In the genomic region with DNA sequence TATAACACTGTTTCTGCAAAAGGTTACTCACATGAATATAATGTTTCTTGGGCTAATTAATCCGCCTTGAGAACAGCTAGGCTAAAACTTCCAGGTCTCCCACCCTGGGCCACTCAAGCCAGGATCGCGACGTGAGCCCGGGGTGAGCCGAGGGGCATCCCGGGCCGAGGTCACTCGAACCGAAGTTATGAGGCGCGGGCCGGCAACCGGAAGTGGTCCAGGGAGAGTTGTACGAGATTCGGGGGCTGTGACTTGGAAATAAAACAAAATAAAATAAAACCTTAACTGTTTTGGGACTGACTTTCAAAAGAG, we compare ENCODE assay signal across 8 cellular contexts. TPM values are rescaled to one million over a fixed set of nuclear protein-coding genes. Genes with fewer than 3 reads are reported as not detected.
A peak's percentile ranks its signal among the peaks of the same experiment; 100 is the strongest.
DNase-seq lines count a peak whose midpoint lies in the region; ATAC-seq lines count a peak whose summit lies in the region.

No MANE protein-coding gene starts in this region.

- peak overlapping the region; percentile 82 for H3K27ac Mint-ChIP-seq in activated T-helper 17 cell treated with anti-CD3 and anti-CD28 coated beads, Interleukin-2, amount 50 U/mL, for 72 hours
- H3K27ac Mint-ChIP-seq in stimulated activated memory B cell treated with anti-CD40 and anti-IgM and Interleukin-4, amounts not matched to agents 10 μg/mL and 1 μg/mL and 100 μg/mL, for 72 hours: peak overlapping the region; percentile 92

- H3K4me3 Mint-ChIP-seq in activated T-helper 17 cell treated with anti-CD3 and anti-CD28 coated beads, Interleukin-2, amount 50 U/mL, for 72 hours: peak overlapping the region; percentile 91
- peak overlapping the region; percentile 85 for H3K4me3 Mint-ChIP-seq in stimulated activated memory B cell treated with anti-CD40 and anti-IgM and Interleukin-4, amounts not matched to agents 10 μg/mL and 1 μg/mL and 100 μg/mL, for 72 hours

- no peaks in the 10 kb centered on the region for H3K9me3 Mint-ChIP-seq in activated T-helper 17 cell treated with anti-CD3 and anti-CD28 coated beads, Interleukin-2, amount 50 U/mL, for 72 hours
- no peaks in the 10 kb centered on the region for H3K9me3 Mint-ChIP-seq in stimulated activated memory B cell treated with anti-CD40 and anti-IgM and Interleukin-4, amounts not matched to agents 10 μg/mL and 1 μg/mL and 100 μg/mL, for 72 hours

- DNase-seq in activated T-cell treated with anti-CD3 and anti-CD28 coated beads for 48 hours (ENCODE audit: low read depth) (peak; percentile 13), SW480 (ENCODE audit: low spot score) (no peak), kidney tubule cell (ENCODE audit: low spot score) (no peak)
- DNase-seq in activated T-cell treated with anti-CD3 and anti-CD28 coated beads, Interleukin-2, amount 50 U/mL, for 1 hour: no peak

- H3K36me3 ChIP-seq in iPS-18a (ENCODE audit: control insufficient read depth, low read depth, low read length): peaks cover 7% of the 10 kb centered on the region

- H3K27me3 ChIP-seq in iPS-18a (ENCODE audit: control insufficient read depth, insufficient read depth, low read length): no peaks in the 10 kb centered on the region

- peak; percentile 4 for ATAC-seq in HG03103 (IDR thresholded peaks at IDR 0.05; ENCODE audit: low read depth, unreplicated experiment)
- ATAC-seq in activated T-helper 17 cell treated with anti-CD3 and anti-CD28 coated beads, Interleukin-2, amount 50 U/mL, for 72 hours (replicated peaks): peak; percentile 9
- ATAC-seq in stimulated activated memory B cell treated with anti-CD40 and anti-IgM and Interleukin-4, amounts not matched to agents 10 μg/mL and 1 μg/mL and 100 μg/mL, for 72 hours: peak; percentile 28

- no peaks in the 10 kb centered on the region for H3K27me3 Mint-ChIP-seq in activated T-helper 17 cell treated with anti-CD3 and anti-CD28 coated beads, Interleukin-2, amount 50 U/mL, for 72 hours
- no peaks in the 10 kb centered on the region for H3K27me3 Mint-ChIP-seq in stimulated activated memory B cell treated with anti-CD40 and anti-IgM and Interleukin-4, amounts not matched to agents 10 μg/mL and 1 μg/mL and 100 μg/mL, for 72 hours

- H3K9me3 ChIP-seq in iPS-18a (ENCODE audit: control insufficient read depth, low read depth, low read length): peaks cover 14% of the 10 kb centered on the region

- peak overlapping the region; percentile 76 for H3K4me3 ChIP-seq in iPS-18a (ENCODE audit: low read length)

- peak overlapping the region; percentile 57 for H3K9ac ChIP-seq in iPS-18a (ENCODE audit: low read length)

- H3K4me1 Mint-ChIP-seq in activated T-helper 17 cell treated with anti-CD3 and anti-CD28 coated beads, Interleukin-2, amount 50 U/mL, for 72 hours: peaks cover 33% of the 10 kb centered on the region
- H3K4me1 Mint-ChIP-seq in stimulated activated memory B cell treated with anti-CD40 and anti-IgM and Interleukin-4, amounts not matched to agents 10 μg/mL and 1 μg/mL and 100 μg/mL, for 72 hours: peaks cover 40% of the 10 kb centered on the region

- H3K27ac ChIP-seq in iPS-18a (ENCODE audit: low read length): no peak overlapping the region

- no peaks in the 10 kb centered on the region for H3K4me1 ChIP-seq in iPS-18a (ENCODE audit: control insufficient read depth, low read depth, low read length)

- H3K36me3 Mint-ChIP-seq in activated T-helper 17 cell treated with anti-CD3 and anti-CD28 coated beads, Interleukin-2, amount 50 U/mL, for 72 hours (ENCODE audit: low read depth): peaks cover 35% of the 10 kb centered on the region
- peaks cover 27% of the 10 kb centered on the region for H3K36me3 Mint-ChIP-seq in stimulated activated memory B cell treated with anti-CD40 and anti-IgM and Interleukin-4, amounts not matched to agents 10 μg/mL and 1 μg/mL and 100 μg/mL, for 72 hours

RNA-seq across cellular contexts. Expression of gene CMC4, which starts 0.3 kb away (rescaled TPM):
- total RNA-seq in activated T-helper 17 cell treated with anti-CD3 and anti-CD28 coated beads, Interleukin-2, amount 50 U/mL, for 72 hours: 1 to 10 TPM; 3.2 to 7.1 TPM

RNA-seq across cellular contexts. Expression of gene MTCP1, which starts 0.3 kb away (rescaled TPM):
- 10 to 100 TPM; 18.3 to 19.8 TPM for total RNA-seq in activated T-helper 17 cell treated with anti-CD3 and anti-CD28 coated beads, Interleukin-2, amount 50 U/mL, for 72 hours

RNA-seq across cellular contexts. Expression of gene BRCC3, which starts 0.7 kb away (rescaled TPM):
- total RNA-seq in activated T-helper 17 cell treated with anti-CD3 and anti-CD28 coated beads, Interleukin-2, amount 50 U/mL, for 72 hours: 10 to 100 TPM; 29.1 to 48.7 TPM

RNA-seq across cellular contexts. Expression of gene FUNDC2, which starts 44.0 kb away (rescaled TPM):
- total RNA-seq in activated T-helper 17 cell treated with anti-CD3 and anti-CD28 coated beads, Interleukin-2, amount 50 U/mL, for 72 hours: 10 to 100 TPM; 72.1 to 73.8 TPM

RNA-seq across cellular contexts. Expression of gene F8, which starts 48.1 kb away (rescaled TPM):
- 1 to 10 TPM; 5.6 to 7.9 TPM for total RNA-seq in activated T-helper 17 cell treated with anti-CD3 and anti-CD28 coated beads, Interleukin-2, amount 50 U/mL, for 72 hours
